14 cellular contexts compared by ENCODE assay signal in genomic region chr7:139825666-139826290, GRCh38. TPM values are rescaled to one million over a fixed set of nuclear protein-coding genes. Genes with fewer than 3 reads are reported as not detected.
DNase-seq lines count a peak whose midpoint lies in the region; ATAC-seq and TF ChIP-seq lines count a peak whose summit lies in the region.
"Had no signal": no experiment of that assay in that cellular context is flagged by ENCODE, and none has a peak within 500 bp of the region (broad histone marks: within the 10 kb centered on the region; RNA-seq: fewer than 3 reads in every experiment).

No MANE protein-coding gene starts in this region.

- no peaks in the 10 kb centered on the region for H3K9me2 ChIP-seq in PC-9 (ENCODE audit: insufficient read depth)

- H3K4me1 ChIP-seq in breast epithelium (no peaks in the 10 kb centered on the region), fibroblast of lung (ENCODE audit: control insufficient read depth, extremely low read depth, insufficient read depth, low read length) (peaks cover 7% of the 10 kb centered on the region), urinary bladder (ENCODE audit: insufficient read depth) (no peaks in the 10 kb centered on the region), PC-9 (replicated peaks; ENCODE audit: insufficient read depth) (0 out of 2 replicates have a peak, but pooled peaks cover 6% of the 10 kb centered on the region)

- H3K36me3 ChIP-seq in breast epithelium = no peaks in the 10 kb centered on the region
- no peaks in the 10 kb centered on the region for H3K36me3 ChIP-seq in fibroblast of lung (ENCODE audit: control insufficient read depth, insufficient read depth, low read length)
- H3K36me3 ChIP-seq in urinary bladder (ENCODE audit: insufficient read depth) = no peaks in the 10 kb centered on the region
- H3K36me3 ChIP-seq in PC-9 (ENCODE audit: low read depth) = no peaks in the 10 kb centered on the region
- H3K36me3 ChIP-seq: esophagus squamous epithelium had no signal

- H3K79me2 ChIP-seq in fibroblast of lung (ENCODE audit: control insufficient read depth, insufficient read depth, low read length) = no peaks in the 10 kb centered on the region
- no peaks in the 10 kb centered on the region for H3K79me2 ChIP-seq in PC-9 (ENCODE audit: low read depth)

- no peak overlapping the region for H3K27ac Mint-ChIP-seq in MCF 10A (ENCODE audit: low read depth, unreplicated experiment)
- H3K27ac Mint-ChIP-seq in stimulated activated effector memory CD8-positive, alpha-beta T cell treated with anti-CD3 and anti-CD28 coated beads, Interleukin-12 subunit alpha, Interleukin-12 subunit beta, amount 100 ng/mL, for 72 hours = no peak overlapping the region
- H3K27ac Mint-ChIP-seq: activated B cell treated with CpG ODN at 0.5 μM for 24 hours; activated T-cell treated with anti-CD3 and anti-CD28 coated beads, Interleukin-2, amount 50 U/mL, for 72 hours had no signal

- intact Hi-C loops in MCF 10A (cut with micrococcal nuclease) (no loop called here), breast epithelium (cut with DNase I; ENCODE audit: low total_unique reads) (no loop called here), PC-9 (cut with micrococcal nuclease; ENCODE audit: unreplicated experiment) (no loop called here)

- H3K27me3 ChIP-seq in breast epithelium (peaks cover 0 to 4% of the 10 kb centered on the region in 2 donors), fibroblast of lung (ENCODE audit: control insufficient read depth, insufficient read depth, low read length) (peaks cover 7% of the 10 kb centered on the region), PC-9 (ENCODE audit: insufficient read depth, low read depth) (peaks cover 37% of the 10 kb centered on the region)
- H3K27me3 ChIP-seq: esophagus squamous epithelium had no signal

- H3K9me3 Mint-ChIP-seq in MCF 10A (ENCODE audit: unreplicated experiment) = no peaks in the 10 kb centered on the region
- H3K9me3 Mint-ChIP-seq in stimulated activated effector memory CD8-positive, alpha-beta T cell treated with anti-CD3 and anti-CD28 coated beads, Interleukin-12 subunit alpha, Interleukin-12 subunit beta, amount 100 ng/mL, for 72 hours = no peaks in the 10 kb centered on the region
- H3K9me3 Mint-ChIP-seq: activated B cell treated with CpG ODN at 0.5 μM for 24 hours; activated T-cell treated with anti-CD3 and anti-CD28 coated beads, Interleukin-2, amount 50 U/mL, for 72 hours had no signal

- H2AFZ ChIP-seq in fibroblast of lung (ENCODE audit: low read length) (no peak overlapping the region), PC-9 (no peak overlapping the region)

- WGBS in urinary bladder = 43% methylated on average over 9 of the region's 9 CpGs

- CTCF ChIA-PET in MCF 10A (lab: Yijun Ruan, JAX) = no interaction called here
- CTCF ChIA-PET in PC-9 (lab: Charles Lee) = interaction anchor here (0.7 kb wide), 1 partner anchor 346 kb away, joined by 3 read pairs; no protein-coding TSS in a partner anchor

- no peak for TF ChIP-seq POLR2A in breast epithelium (IDR thresholded peaks at IDR 0.05)

- peaks cover 5% of the 10 kb centered on the region for H3K4me1 Mint-ChIP-seq in MCF 10A (ENCODE audit: insufficient read depth, unreplicated experiment)
- H3K4me1 Mint-ChIP-seq in stimulated activated effector memory CD8-positive, alpha-beta T cell treated with anti-CD3 and anti-CD28 coated beads, Interleukin-12 subunit alpha, Interleukin-12 subunit beta, amount 100 ng/mL, for 72 hours = peaks cover 26% of the 10 kb centered on the region

- H3F3A ChIP-seq in PC-9 (ENCODE audit: insufficient read depth, low read depth) = no peaks in the 10 kb centered on the region

- H4K20me1 ChIP-seq in fibroblast of lung (ENCODE audit: control insufficient read depth, extremely low read depth, insufficient read depth, low read length) = no peaks in the 10 kb centered on the region
- H4K20me1 ChIP-seq in PC-9 (ENCODE audit: insufficient read depth) = no peaks in the 10 kb centered on the region

- peaks cover 21% of the 10 kb centered on the region for H3K27me3 Mint-ChIP-seq in MCF 10A (ENCODE audit: insufficient read depth, unreplicated experiment)
- H3K27me3 Mint-ChIP-seq: activated B cell treated with CpG ODN at 0.5 μM for 24 hours had no signal

- H3K4me3 ChIP-seq in breast epithelium = no peak overlapping the region
- H3K4me3 ChIP-seq in fibroblast of lung (replicated peaks in 1 of 4; ENCODE audit: control extremely low read depth in 1 of 4, insufficient read depth in 1 of 4, low read depth in 3 of 4, low read length in 4 of 4) = no peak overlapping the region
- H3K4me3 ChIP-seq in urinary bladder (ENCODE audit: low read depth, low read length) = no peak overlapping the region
- H3K4me3 ChIP-seq in PC-9 = no peak overlapping the region
- H3K4me3 ChIP-seq: esophagus squamous epithelium had no signal

- BruUV-seq in MCF 10A (replicated peaks; lab: Mats Ljungman, UMichigan) = no TSS peak
- no TSS peak for BruUV-seq in PC-9 (replicated peaks; lab: Mats Ljungman, UMichigan)

- H3K9ac ChIP-seq in fibroblast of lung (ENCODE audit: insufficient read depth, low read length) = no peak overlapping the region

- DNase-seq in MCF 10A (ENCODE audit: unreplicated experiment) (peak; percentile 34), breast epithelium (ENCODE audit: low spot score in 2 of 2) (no peak), SW480 (ENCODE audit: low spot score) (peak; percentile 58), fibroblast of lung (ENCODE audit: low read depth in 2 of 2) (peak; percentile 55 to 69), PC-9 (no peak)
- no peak for DNase-seq in stimulated activated effector memory CD8-positive, alpha-beta T cell treated with anti-CD3 and anti-CD28 coated beads, Interleukin-12 subunit alpha, Interleukin-12 subunit beta, amount 100 ng/mL, for 72 hours (ENCODE audit: low spot score in 2 of 2)
- DNase-seq: activated B cell treated with CpG ODN at 0.5 μM for 24 hours; activated T-cell treated with anti-CD3 and anti-CD28 coated beads, Interleukin-2, amount 50 U/mL, for 72 hours; esophagus squamous epithelium; left cardiac atrium; NCI-H345; SIG-M5 had no signal

- peak overlapping the region; percentile 17 for H3K4me2 ChIP-seq in fibroblast of lung (ENCODE audit: extremely low read depth, insufficient read depth, low read length)
- no peak overlapping the region for H3K4me2 ChIP-seq in PC-9

- H3K9me3 ChIP-seq in breast epithelium (no peaks in the 10 kb centered on the region), fibroblast of lung (ENCODE audit: control insufficient read depth, insufficient read depth, low read depth, low read length) (no peaks in the 10 kb centered on the region), PC-9 (ENCODE audit: insufficient read depth, low read depth) (no peaks in the 10 kb centered on the region)
- H3K9me3 ChIP-seq: esophagus squamous epithelium had no signal

- TF ChIP-seq CTCF in MCF 10A (IDR thresholded peaks at IDR 0.05; ENCODE audit: unreplicated experiment) (no peak), breast epithelium (IDR thresholded peaks at IDR 0.05) (no peak), fibroblast of lung (conservative IDR thresholded peaks at IDR 0.05 in 1 of 2, IDR thresholded peaks at IDR 0.05 in 1 of 2; ENCODE audit: low read depth in 1 of 2, low read length in 2 of 2) (no peak), PC-9 (conservative IDR thresholded peaks at IDR 0.05) (no peak)

- H3K27ac ChIP-seq in breast epithelium (no peak overlapping the region), fibroblast of lung (ENCODE audit: insufficient read depth, low read length) (no peak overlapping the region), urinary bladder (ENCODE audit: low read depth) (peak overlapping the region; percentile 26), PC-9 (no peak overlapping the region)
- H3K27ac ChIP-seq: esophagus squamous epithelium had no signal

- ATAC-seq in HG02642 (IDR thresholded peaks at IDR 0.05; ENCODE audit: poor library complexity, unreplicated experiment) = no peak
- ATAC-seq in stimulated activated effector memory CD8-positive, alpha-beta T cell treated with anti-CD3 and anti-CD28 coated beads, Interleukin-12 subunit alpha, Interleukin-12 subunit beta, amount 100 ng/mL, for 72 hours = no peak
- ATAC-seq: activated T-cell treated with anti-CD3 and anti-CD28 coated beads, Interleukin-2, amount 50 U/mL, for 72 hours; left cardiac atrium had no signal

- POLR2A ChIA-PET in MCF 10A (lab: Yijun Ruan, JAX) = interaction anchor here (0.9 to 1.2 kb wide), 2 partner anchors 39 to 151 kb away, joined by 3 read pairs; no protein-coding TSS in a partner anchor
- POLR2A ChIA-PET in PC-9 (lab: Charles Lee; ENCODE audit: unreplicated experiment) = no interaction called here

- H3K36me3 Mint-ChIP-seq in MCF 10A (ENCODE audit: insufficient read depth, unreplicated experiment) = no peaks in the 10 kb centered on the region
- no peaks in the 10 kb centered on the region for H3K36me3 Mint-ChIP-seq in stimulated activated effector memory CD8-positive, alpha-beta T cell treated with anti-CD3 and anti-CD28 coated beads, Interleukin-12 subunit alpha, Interleukin-12 subunit beta, amount 100 ng/mL, for 72 hours

- no peak overlapping the region for H3K4me3 Mint-ChIP-seq in MCF 10A (ENCODE audit: unreplicated experiment)
- H3K4me3 Mint-ChIP-seq in stimulated activated effector memory CD8-positive, alpha-beta T cell treated with anti-CD3 and anti-CD28 coated beads, Interleukin-12 subunit alpha, Interleukin-12 subunit beta, amount 100 ng/mL, for 72 hours = no peak overlapping the region
- H3K4me3 Mint-ChIP-seq: activated B cell treated with CpG ODN at 0.5 μM for 24 hours; activated T-cell treated with anti-CD3 and anti-CD28 coated beads, Interleukin-2, amount 50 U/mL, for 72 hours had no signal

RNA-seq across cellular contexts. Expression of gene TBXAS1, which starts 3.3 kb away (rescaled TPM):
- total RNA-seq in MCF 10A (2022) = 1.5 and 4.4 TPM in 2 replicates
- total RNA-seq in breast epithelium = 10 to 100 TPM; 17.7 to 59.8 (median 17.9) TPM
- 1.3 and 2.1 TPM in 2 replicates for total RNA-seq in fibroblast of lung
- polyA plus RNA-seq in fibroblast of lung = 1.5 and 3.3 TPM in 2 replicates
- polyA plus RNA-seq in fibroblast of lung (2012) = 1.3 and 3.3 TPM in 2 replicates
- polyA minus RNA-seq in fibroblast of lung (ENCODE audit: low replicate concordance) = 6.6 TPM in 1 of 2 replicates, not detected in the other
- total RNA-seq in urinary bladder = 8.6 TPM
- 12.2 TPM for polyA plus RNA-seq in urinary bladder
- total RNA-seq in PC-9 (2021) = 0.58 and 2.2 TPM in 2 replicates

RNA-seq across cellular contexts. Expression of gene HIPK2, which starts 48.0 kb away (rescaled TPM):
- total RNA-seq in MCF 10A (2022) = 64.3 and 93.9 TPM in 2 replicates
- total RNA-seq in breast epithelium = 10 to 100 TPM; 26.4 to 31.8 (median 31.1) TPM
- total RNA-seq in fibroblast of lung = 9.2 and 11.1 TPM in 2 replicates
- polyA plus RNA-seq in fibroblast of lung = 10.1 and 19.8 TPM in 2 replicates
- 10.1 and 11.3 TPM in 2 replicates for polyA plus RNA-seq in fibroblast of lung (2012)
- polyA minus RNA-seq in fibroblast of lung (ENCODE audit: low replicate concordance) = 54.5 and 86.5 TPM in 2 replicates
- total RNA-seq in urinary bladder = 9.8 TPM
- 8.5 TPM for polyA plus RNA-seq in urinary bladder
- total RNA-seq in PC-9 (2021) = 23.9 and 35.2 TPM in 2 replicates

Comparison
In these comparisons a context has a peak if more than half of its experiments do, and no peak if none do; other contexts are left out.
1. DNase-seq: peak in MCF 10A (single experiment), SW480 (single experiment) and fibroblast of lung (2 of 2); none in breast epithelium (0 of 2), PC-9 (0 of 2) and stimulated activated effector memory CD8-positive, alpha-beta T cell treated with anti-CD3 and anti-CD28 coated beads, Interleukin-12 subunit alpha, Interleukin-12 subunit beta, amount 100 ng/mL, for 72 hours (0 of 2).